In genomic region chr19:15666883-15667282, GRCh38 we compare ENCODE assay signal across 22 cellular contexts. TPM values are rescaled to one million over a fixed set of nuclear protein-coding genes. Genes with fewer than 3 reads are reported as not detected.
DNase-seq lines count a peak whose midpoint lies in the region; ATAC-seq and TF ChIP-seq lines count a peak whose summit lies in the region.
"Had no signal": no experiment of that assay in that cellular context is flagged by ENCODE, and none has a peak within 500 bp of the region (broad histone marks: within the 10 kb centered on the region; RNA-seq: fewer than 3 reads in every experiment).

No MANE protein-coding gene starts in this region.

- CTCF ChIA-PET in GM10248 (lab: Yijun Ruan, JAX) = interaction anchor here (0.9 kb wide), 1 partner anchor 37 kb away, joined by 3 read pairs; no protein-coding TSS in a partner anchor

- H3K27me3 ChIP-seq in upper lobe of right lung = no peaks in the 10 kb centered on the region
- H3K27me3 ChIP-seq in GM23338 (ENCODE audit: insufficient read depth) = no peaks in the 10 kb centered on the region
- H3K27me3 ChIP-seq: BLaER1 treated with 17β-estradiol and CSF1 and Interleukin-3, amounts not matched to agents 10 nM and 100 nM; SJCRH30 had no signal

- no peak overlapping the region for H3K4me3 Mint-ChIP-seq in GM23338
- H3K4me3 Mint-ChIP-seq: HFFc6, IgD-negative memory B cell had no signal

- no peaks in the 10 kb centered on the region for H4K20me1 ChIP-seq in GM23338 (replicated peaks; ENCODE audit: insufficient read depth)
- H4K20me1 ChIP-seq: BLaER1 treated with 17β-estradiol and CSF1 and Interleukin-3, amounts not matched to agents 10 nM and 100 nM had no signal

- intact Hi-C loops in Right ventricle myocardium superior (cut with DNase I) = no loop called here
- intact Hi-C loops in cardiac septum (cut with DNase I) = no loop called here
- intact Hi-C loops in mucosa of descending colon (cut with DNase I, micrococcal nuclease) = no loop called here
- intact Hi-C loops in upper lobe of right lung (cut with DNase I) = no loop called here

- H3K36me3 ChIP-seq in mucosa of descending colon (ENCODE audit: low read depth) = no peaks in the 10 kb centered on the region
- H3K36me3 ChIP-seq in upper lobe of right lung = no peaks in the 10 kb centered on the region
- H3K36me3 ChIP-seq in GM23338 (ENCODE audit: insufficient read depth) = peaks cover 7% of the 10 kb centered on the region; the same call in 1 of the 2 replicates
- H3K36me3 ChIP-seq: BLaER1 treated with 17β-estradiol and CSF1 and Interleukin-3, amounts not matched to agents 10 nM and 100 nM; SJCRH30 had no signal

- DNase-seq in Right ventricle myocardium superior (peak; percentile 44), cardiac septum (ENCODE audit: low spot score) (no peak), MV-4-11 (lab: John Stamatoyannopoulos, UW) (peak; percentile 47), mucosa of descending colon (peak in 2 of 3 donors; percentile 55 to 76), upper lobe of right lung (no peak), GM10248 (ENCODE audit: extremely low spot score) (no peak), GM23338 (ENCODE audit: low spot score) (no peak)
- DNase-seq: DMS79 treated with DMSO at 0.1 percent for 48 hours, H7, HFFc6, NCI-H1417, NCI-H187, NCI-H2107, NCI-H2227 treated with DMSO at 0.1 percent for 48 hours, NCI-H524, PC-9, SJCRH30 had no signal

- TF ChIP-seq CTCF in mucosa of descending colon (IDR thresholded peaks at IDR 0.05) (no peak), upper lobe of right lung (IDR thresholded peaks at IDR 0.05) (no peak), GM10248 (IDR thresholded peaks at IDR 0.05; ENCODE audit: control extremely low read depth, extremely low read depth, low read depth, missing control alignments) (no peak), GM23338 (conservative IDR thresholded peaks at IDR 0.05; ENCODE audit: low read depth in 2 of 2) (no peak)

- no peak for ATAC-seq in Right ventricle myocardium superior (ENCODE audit: poor library complexity)
- ATAC-seq in mucosa of descending colon = peak; percentile 93
- peak; percentile 58 for ATAC-seq in upper lobe of right lung
- no peak for ATAC-seq in HG03139 (IDR thresholded peaks at IDR 0.05; ENCODE audit: unreplicated experiment)
- no peak for ATAC-seq in GM23338

- POLR2A ChIA-PET in GM10248 (lab: Yijun Ruan, JAX) = no interaction called here

- H3K27me3 Mint-ChIP-seq in GM23338 (ENCODE audit: insufficient read depth, low read depth, poor library complexity) = no peaks in the 10 kb centered on the region

- H3K9me2 ChIP-seq in GM23338 (ENCODE audit: insufficient read depth) = no peaks in the 10 kb centered on the region

- H3K79me2 ChIP-seq in GM23338 (replicated peaks; ENCODE audit: insufficient read depth) = no peaks in the 10 kb centered on the region

- no peak overlapping the region for H2AFZ ChIP-seq in GM23338
- H2AFZ ChIP-seq: PC-9 had no signal

- H3K4me3 ChIP-seq in mucosa of descending colon = no peak overlapping the region
- no peak overlapping the region for H3K4me3 ChIP-seq in upper lobe of right lung
- H3K4me3 ChIP-seq in GM23338 = no peak overlapping the region
- H3K4me3 ChIP-seq: BLaER1 treated with 17β-estradiol and CSF1 and Interleukin-3, amounts not matched to agents 10 nM and 100 nM; PC-9; SJCRH30 had no signal

- H3K9me3 Mint-ChIP-seq in GM23338 = peaks cover under 1% of the 10 kb centered on the region

- no peak overlapping the region for H3K27ac Mint-ChIP-seq in GM23338
- H3K27ac Mint-ChIP-seq: HFFc6, IgD-negative memory B cell had no signal

- H3K9me3 ChIP-seq in mucosa of descending colon (no peaks in the 10 kb centered on the region), upper lobe of right lung (no peaks in the 10 kb centered on the region)
- H3K9me3 ChIP-seq: BLaER1 treated with 17β-estradiol and CSF1 and Interleukin-3, amounts not matched to agents 10 nM and 100 nM; SJCRH30 had no signal

- H3K4me1 ChIP-seq in mucosa of descending colon (ENCODE audit: low read depth) (peaks cover 3% of the 10 kb centered on the region), upper lobe of right lung (no peaks in the 10 kb centered on the region), GM23338 (ENCODE audit: insufficient read depth) (no peaks in the 10 kb centered on the region)
- H3K4me1 ChIP-seq: SJCRH30 had no signal

- no peak overlapping the region for H3K4me2 ChIP-seq in GM23338
- H3K4me2 ChIP-seq: PC-9 had no signal

- no peaks in the 10 kb centered on the region for H3F3A ChIP-seq in GM23338 (replicated peaks; ENCODE audit: low read depth)

- no peaks in the 10 kb centered on the region for H3K4me1 Mint-ChIP-seq in GM23338
- H3K4me1 Mint-ChIP-seq: IgD-negative memory B cell had no signal

- H3K27ac ChIP-seq in upper lobe of right lung (no peak overlapping the region), GM23338 (ENCODE audit: low read depth) (no peak overlapping the region)
- H3K27ac ChIP-seq: BLaER1 treated with 17β-estradiol and CSF1 and Interleukin-3, amounts not matched to agents 10 nM and 100 nM; PC-9; SJCRH30 had no signal

- H3K36me3 Mint-ChIP-seq in GM23338 (ENCODE audit: low read depth) = peaks cover 23% of the 10 kb centered on the region
- H3K36me3 Mint-ChIP-seq: IgD-negative memory B cell had no signal

TF ChIP-seq in GM23338, 12 proteins besides CTCF, POLR2A, EP300 and RAD21 (continues in another document):
- no peak for TF ChIP-seq EZH2phosphoT487 (IDR thresholded peaks at IDR 0.05; ENCODE audit: unreplicated experiment)
- no peak for TF ChIP-seq EZH2 (IDR thresholded peaks at IDR 0.05; ENCODE audit: low read depth, unreplicated experiment)
- TF ChIP-seq, protein P1, sequence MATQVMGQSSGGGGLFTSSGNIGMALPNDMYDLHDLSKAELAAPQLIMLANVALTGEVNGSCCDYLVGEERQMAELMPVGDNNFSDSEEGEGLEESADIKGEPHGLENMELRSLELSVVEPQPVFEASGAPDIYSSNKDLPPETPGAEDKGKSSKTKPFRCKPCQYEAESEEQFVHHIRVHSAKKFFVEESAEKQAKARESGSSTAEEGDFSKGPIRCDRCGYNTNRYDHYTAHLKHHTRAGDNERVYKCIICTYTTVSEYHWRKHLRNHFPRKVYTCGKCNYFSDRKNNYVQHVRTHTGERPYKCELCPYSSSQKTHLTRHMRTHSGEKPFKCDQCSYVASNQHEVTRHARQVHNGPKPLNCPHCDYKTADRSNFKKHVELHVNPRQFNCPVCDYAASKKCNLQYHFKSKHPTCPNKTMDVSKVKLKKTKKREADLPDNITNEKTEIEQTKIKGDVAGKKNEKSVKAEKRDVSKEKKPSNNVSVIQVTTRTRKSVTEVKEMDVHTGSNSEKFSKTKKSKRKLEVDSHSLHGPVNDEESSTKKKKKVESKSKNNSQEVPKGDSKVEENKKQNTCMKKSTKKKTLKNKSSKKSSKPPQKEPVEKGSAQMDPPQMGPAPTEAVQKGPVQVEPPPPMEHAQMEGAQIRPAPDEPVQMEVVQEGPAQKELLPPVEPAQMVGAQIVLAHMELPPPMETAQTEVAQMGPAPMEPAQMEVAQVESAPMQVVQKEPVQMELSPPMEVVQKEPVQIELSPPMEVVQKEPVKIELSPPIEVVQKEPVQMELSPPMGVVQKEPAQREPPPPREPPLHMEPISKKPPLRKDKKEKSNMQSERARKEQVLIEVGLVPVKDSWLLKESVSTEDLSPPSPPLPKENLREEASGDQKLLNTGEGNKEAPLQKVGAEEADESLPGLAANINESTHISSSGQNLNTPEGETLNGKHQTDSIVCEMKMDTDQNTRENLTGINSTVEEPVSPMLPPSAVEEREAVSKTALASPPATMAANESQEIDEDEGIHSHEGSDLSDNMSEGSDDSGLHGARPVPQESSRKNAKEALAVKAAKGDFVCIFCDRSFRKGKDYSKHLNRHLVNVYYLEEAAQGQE (IDR thresholded peaks at IDR 0.05; ENCODE audit: unreplicated experiment) = no peak
- TF ChIP-seq, protein P2, sequence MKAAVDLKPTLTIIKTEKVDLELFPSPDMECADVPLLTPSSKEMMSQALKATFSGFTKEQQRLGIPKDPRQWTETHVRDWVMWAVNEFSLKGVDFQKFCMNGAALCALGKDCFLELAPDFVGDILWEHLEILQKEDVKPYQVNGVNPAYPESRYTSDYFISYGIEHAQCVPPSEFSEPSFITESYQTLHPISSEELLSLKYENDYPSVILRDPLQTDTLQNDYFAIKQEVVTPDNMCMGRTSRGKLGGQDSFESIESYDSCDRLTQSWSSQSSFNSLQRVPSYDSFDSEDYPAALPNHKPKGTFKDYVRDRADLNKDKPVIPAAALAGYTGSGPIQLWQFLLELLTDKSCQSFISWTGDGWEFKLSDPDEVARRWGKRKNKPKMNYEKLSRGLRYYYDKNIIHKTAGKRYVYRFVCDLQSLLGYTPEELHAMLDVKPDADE (IDR thresholded peaks at IDR 0.05) = no peak
- no peak for TF ChIP-seq STAT1 (IDR thresholded peaks at IDR 0.05; ENCODE audit: unreplicated experiment)

RNA-seq across cellular contexts. Expression of gene CYP4F12, which starts 6.0 kb away (rescaled TPM):
- total RNA-seq in Right ventricle myocardium superior (5.2 TPM), cardiac septum (1.9 TPM), mucosa of descending colon (100 to 1,000 TPM in 1 of 3 donors, 10 to 100 TPM in 2; 62.8 to 179 (median 70.5) TPM), upper lobe of right lung (3.7 TPM)
- total RNA-seq in GM23338 (2014; rRNA removed; shearing (Covaris generic)) = not detected in 2 replicates
- not detected in 2 replicates for polyA plus RNA-seq in GM23338 (2016; fragmentation: Nextera tagmentation; extraction: Ambion mirVana)
- total RNA-seq: A673, H7, HFFc6, LHCN-M2, SJCRH30 had no signal
- polyA plus RNA-seq: IgD-negative memory B cell had no signal

RNA-seq across cellular contexts. Expression of gene CYP4F3, which starts 26.2 kb away (rescaled TPM):
- 0.24 TPM for total RNA-seq in Right ventricle myocardium superior
- 1.00 TPM for total RNA-seq in cardiac septum
- total RNA-seq in mucosa of descending colon = 1 to 10 TPM; 2.7 to 7.8 (median 4.3) TPM
- 0.41 TPM for total RNA-seq in upper lobe of right lung
- total RNA-seq in GM23338 (2014; rRNA removed; shearing (Covaris generic)) = not detected in 2 replicates
- polyA plus RNA-seq in GM23338 (2016; fragmentation: Nextera tagmentation; extraction: Ambion mirVana) = not detected in 2 replicates
- total RNA-seq: A673, H7, HFFc6, LHCN-M2, SJCRH30 had no signal
- polyA plus RNA-seq: IgD-negative memory B cell had no signal

RNA-seq across cellular contexts. Expression of gene CYP4F8, which starts 51.9 kb away (rescaled TPM):
- total RNA-seq in Right ventricle myocardium superior (not detected), cardiac septum (not detected), mucosa of descending colon (not detected), upper lobe of right lung (2.1 TPM)
- total RNA-seq in GM23338 (2014; rRNA removed; shearing (Covaris generic)) = not detected in 2 replicates
- polyA plus RNA-seq in GM23338 (2016; fragmentation: Nextera tagmentation; extraction: Ambion mirVana) = not detected in 2 replicates
- total RNA-seq: A673, H7, HFFc6, LHCN-M2, PC-9, SJCRH30 had no signal
- polyA plus RNA-seq: IgD-negative memory B cell had no signal

Comparison
In these comparisons a context has a peak if more than half of its experiments do, and no peak if none do; other contexts are left out.
1. DNase-seq: peak in Right ventricle myocardium superior (single experiment), MV-4-11 (single experiment) and mucosa of descending colon (2 of 3); none in cardiac septum (single experiment), upper lobe of right lung (single experiment), GM10248 (single experiment) and GM23338 (single experiment).
2. ATAC-seq: peak in mucosa of descending colon (single experiment) and upper lobe of right lung (single experiment); none in Right ventricle myocardium superior (single experiment), HG03139 (single experiment) and GM23338 (single experiment).
3. RNA of gene CYP4F12, which starts 6.0 kb away (total RNA-seq): 62.8 to 179 TPM in mucosa of descending colon; 5.2 TPM in Right ventricle myocardium superior (single experiment), 3.7 TPM in upper lobe of right lung (single experiment), 1.9 TPM in cardiac septum (single experiment) and not detected in GM23338; every median in the first group is over 10 times any median in the second.